ENCODE assay signal across 8 cellular contexts in the genomic region with DNA sequence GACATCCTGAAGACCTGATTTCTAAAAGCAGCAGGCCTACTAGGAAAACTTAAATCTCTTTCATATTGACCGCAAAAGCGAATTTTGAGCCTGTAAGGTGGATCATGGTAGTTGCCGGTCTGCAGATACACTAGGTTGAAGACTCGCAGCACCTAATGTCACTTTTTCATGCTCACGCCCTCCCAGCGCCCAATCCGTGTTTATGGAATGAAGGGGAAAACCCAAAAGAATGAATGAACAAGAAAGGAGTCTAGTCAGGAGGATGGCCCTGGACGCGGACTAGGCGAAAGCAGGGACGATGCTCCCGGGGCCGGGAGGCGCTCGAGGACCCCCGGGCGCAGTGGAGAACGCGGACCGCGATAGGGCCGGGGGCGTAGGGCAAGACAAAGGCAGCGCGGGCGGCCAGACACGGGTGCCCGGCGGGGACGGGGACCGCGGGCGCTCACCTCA. TPM values are rescaled to one million over a fixed set of nuclear protein-coding genes. Genes with fewer than 3 reads are reported as not detected.
A peak's percentile ranks its signal among the peaks of the same experiment; 100 is the strongest.
DNase-seq lines count a peak whose midpoint lies in the region; ATAC-seq and TF ChIP-seq lines count a peak whose summit lies in the region.

No MANE protein-coding gene starts in this region.

- TF ChIP-seq RAD21 in liver (IDR thresholded peaks at IDR 0.05) = no peak

- H3K79me2 ChIP-seq in MM.1S (ENCODE audit: low read length) = peaks cover 41% of the 10 kb centered on the region

- H3K4me3 ChIP-seq in MM.1S (ENCODE audit: low read length) (peak overlapping the region; percentile 96), astrocyte of the spinal cord (ENCODE audit: low read depth, low read length) (peak overlapping the region; percentile 77), liver (ENCODE audit: low read depth in 1 of 3, low read length in 3 of 3) (peak overlapping the region; percentile 83 to 91 (median 86)), tibial artery (peak overlapping the region; percentile 80 to 97)

- peak; percentile 30 for DNase-seq in EH (ENCODE audit: low read depth)
- DNase-seq in MM.1S = peak; percentile 9
- DNase-seq in astrocyte of the spinal cord (ENCODE audit: low read depth, low spot score) = peak; percentile 25
- peak; percentile 20 to 67 for DNase-seq in tibial artery
- no peak for DNase-seq in cerebellum (ENCODE audit: low spot score)
- DNase-seq in SHP77 (lab: John Stamatoyannopoulos, UW) = no peak

- H3K9me2 ChIP-seq in MM.1S (replicated peaks; ENCODE audit: insufficient read depth, low read length) = no peaks in the 10 kb centered on the region

- peaks cover 7% of the 10 kb centered on the region; the same call in 1 of the 2 replicates for H3F3A ChIP-seq in MM.1S (ENCODE audit: insufficient read depth, low read length)

- H4K20me1 ChIP-seq in MM.1S (ENCODE audit: insufficient read depth, low read length) = no peaks in the 10 kb centered on the region

- no peak for ATAC-seq in HG02763 (IDR thresholded peaks at IDR 0.05; ENCODE audit: unreplicated experiment)

- in situ Hi-C loops in astrocyte of the spinal cord (cut with HindIII; ENCODE audit: low sequenced_read_pairs) = no loop called here

- under 1% methylated on average over 33 of the region's 33 CpGs for WGBS in liver

- H3K9ac ChIP-seq in MM.1S (ENCODE audit: low read length) = peak overlapping the region; percentile 78
- H3K9ac ChIP-seq in liver (ENCODE audit: low read depth in 1 of 2, low read length in 2 of 2) = peak overlapping the region; percentile 81 to 88

- H3K27ac ChIP-seq in MM.1S (ENCODE audit: low read length) (peak overlapping the region; percentile 76; the same call in 1 of the 2 replicates), liver (ENCODE audit: low read depth in 1 of 2, low read length in 2 of 2) (peak overlapping the region; percentile 94), tibial artery (peak overlapping the region; percentile 91 to 95)

- H3K36me3 ChIP-seq in MM.1S (replicated peaks; ENCODE audit: insufficient read depth, low read length) (no peaks in the 10 kb centered on the region), liver (ENCODE audit: control insufficient read depth in 4 of 4, insufficient read depth in 3 of 4, low read depth in 1 of 4, low read length in 3 of 4) (no peaks in the 10 kb centered on the region), tibial artery (no peaks in the 10 kb centered on the region)

- H3K4me1 ChIP-seq in MM.1S (ENCODE audit: low read length) (peaks cover 9% of the 10 kb centered on the region; the same call in 1 of the 2 replicates), liver (ENCODE audit: control insufficient read depth in 4 of 4, insufficient read depth in 4 of 4, low read length in 3 of 4) (peaks cover 14 to 67% (median 37%) of the 10 kb centered on the region in 4 donors), tibial artery (peaks cover 0 to 42% (median 19%) of the 10 kb centered on the region in 4 donors)

- peak overlapping the region; percentile 85 for H2AFZ ChIP-seq in MM.1S (ENCODE audit: low read length)

- no peak for TF ChIP-seq CTCF in MM.1S (IDR thresholded peaks at IDR 0.05; ENCODE audit: low read length)
- TF ChIP-seq CTCF in astrocyte of the spinal cord (IDR thresholded peaks at IDR 0.05; ENCODE audit: low read depth, low read length) = no peak
- no peak for TF ChIP-seq CTCF in liver (IDR thresholded peaks at IDR 0.05; ENCODE audit: low read depth, low read length, missing input control)
- no peak for TF ChIP-seq CTCF in tibial artery (IDR thresholded peaks at IDR 0.05)

- H3K27me3 ChIP-seq in MM.1S (replicated peaks; ENCODE audit: insufficient read depth, low read length) (peaks cover 15% of the 10 kb centered on the region), liver (ENCODE audit: control insufficient read depth in 4 of 4, insufficient read depth in 4 of 4, low read length in 3 of 4) (no peaks in the 10 kb centered on the region), tibial artery (no peaks in the 10 kb centered on the region)

- H3K4me2 ChIP-seq in MM.1S (ENCODE audit: low read depth, low read length) = peak overlapping the region; percentile 73

- intact Hi-C loops in tibial artery (cut with DNase I; ENCODE audit: low total_unique reads) = no loop called here

- no peaks in the 10 kb centered on the region for H3K9me3 ChIP-seq in MM.1S (replicated peaks; ENCODE audit: insufficient read depth, low read length)
- H3K9me3 ChIP-seq in liver (ENCODE audit: control insufficient read depth in 4 of 4, low read length in 3 of 4) = no peaks in the 10 kb centered on the region
- no peaks in the 10 kb centered on the region for H3K9me3 ChIP-seq in tibial artery

TF ChIP-seq in liver, 16 proteins besides CTCF, POLR2A, EP300 and RAD21:
- TF ChIP-seq, protein P1, sequence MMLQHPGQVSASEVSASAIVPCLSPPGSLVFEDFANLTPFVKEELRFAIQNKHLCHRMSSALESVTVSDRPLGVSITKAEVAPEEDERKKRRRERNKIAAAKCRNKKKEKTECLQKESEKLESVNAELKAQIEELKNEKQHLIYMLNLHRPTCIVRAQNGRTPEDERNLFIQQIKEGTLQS (IDR thresholded peaks at IDR 0.05) = no peak
- TF ChIP-seq JUND (IDR thresholded peaks at IDR 0.05) (no peak), TAF1 (conservative IDR thresholded peaks at IDR 0.05) (no peak), MAX (IDR thresholded peaks at IDR 0.05) (no peak), HNF4G (IDR thresholded peaks at IDR 0.05) (no peak), GABPA (IDR thresholded peaks at IDR 0.05 in 1 of 2, conservative IDR thresholded peaks at IDR 0.05 in 1 of 2) (no peak)

RNA-seq across cellular contexts. Expression of gene GCLC, which starts 0.8 kb away (rescaled TPM):
- 100 to 1,000 TPM; 115 to 135 TPM for total RNA-seq in liver
- polyA plus RNA-seq in liver = 10 to 100 TPM; 28.6 to 44.5 TPM
- 27.8 TPM for total RNA-seq in cerebellum

Comparison
In these comparisons a context has a peak if more than half of its experiments do, and no peak if none do; other contexts are left out.
1. DNase-seq: peak in EH (single experiment), MM.1S (single experiment), astrocyte of the spinal cord (single experiment) and tibial artery (2 of 2); none in cerebellum (single experiment) and SHP77 (0 of 2).
2. Peak in every context shown above with its lines, with median percentiles within 50 percentile points of each other: H3K27ac ChIP-seq and H3K4me3 ChIP-seq.